Comparison of ENCODE assay signal across 17 cellular contexts in the genomic region with DNA sequence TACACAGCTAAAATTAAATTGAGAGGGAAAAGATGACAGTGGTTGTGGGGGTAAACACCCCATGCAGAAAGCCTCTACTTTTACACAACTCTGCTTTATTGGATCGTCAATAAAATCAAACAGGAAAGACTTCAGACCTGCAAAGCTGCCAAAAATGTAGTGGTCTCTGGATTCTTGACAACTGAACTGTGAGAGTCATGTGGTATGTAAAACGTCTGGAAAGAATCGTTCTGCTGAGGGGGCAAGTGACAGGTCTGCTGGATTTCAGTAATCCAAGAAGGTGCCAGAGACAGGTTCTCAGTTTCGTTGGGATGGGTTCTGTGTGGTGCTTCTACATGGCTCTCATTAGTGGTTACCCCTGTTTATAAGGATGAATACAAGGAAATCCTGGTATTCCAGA.
A peak's percentile ranks its signal among the peaks of the same experiment; 100 is the strongest.
DNase-seq lines count a peak whose midpoint lies in the region; ATAC-seq and TF ChIP-seq lines count a peak whose summit lies in the region.
"Had no signal": no experiment of that assay in that cellular context is flagged by ENCODE, and none has a peak within 500 bp of the region (broad histone marks: within the 10 kb centered on the region; RNA-seq: fewer than 3 reads in every experiment).

No MANE protein-coding gene starts in this region.

- POLR2A ChIA-PET in AG04450 (lab: Yijun Ruan, JAX): interaction anchor here (0.6 kb wide), 1 partner anchor 191 kb away, joined by 14 read pairs; no protein-coding TSS in a partner anchor

- H3K27ac ChIP-seq in AG04450 (ENCODE audit: low read depth, low read length) (no peak overlapping the region), foreskin keratinocyte (no peak overlapping the region)
- H3K27ac ChIP-seq: colonic mucosa had no signal

- TF ChIP-seq CTCF in AG04450 (IDR thresholded peaks at IDR 0.05; ENCODE audit: low read depth, low read length) (no peak), choroid plexus epithelial cell (conservative IDR thresholded peaks at IDR 0.05; ENCODE audit: low read depth, low read length) (no peak), kidney epithelial cell (IDR thresholded peaks at IDR 0.05; ENCODE audit: insufficient read depth, low read length, poor library complexity, severe bottlenecking) (no peak), foreskin keratinocyte (conservative IDR thresholded peaks at IDR 0.05) (no peak)

- no peaks in the 10 kb centered on the region for H3K4me1 ChIP-seq in foreskin keratinocyte
- H3K4me1 ChIP-seq: colonic mucosa had no signal

- H3K27me3 ChIP-seq in AG04450 (ENCODE audit: control insufficient read depth, insufficient read depth, low read length) (no peaks in the 10 kb centered on the region), kidney epithelial cell (ENCODE audit: control insufficient read depth, insufficient read depth, low read length) (no peaks in the 10 kb centered on the region), foreskin keratinocyte (no peaks in the 10 kb centered on the region)
- H3K27me3 ChIP-seq: colonic mucosa had no signal

- ATAC-seq in HG02840 (IDR thresholded peaks at IDR 0.05; ENCODE audit: low FRiP score, unreplicated experiment) (no peak), foreskin keratinocyte (no peak)
- ATAC-seq: activated naive CD4-positive, alpha-beta T cell treated with anti-CD3 and anti-CD28 coated beads, Interleukin-2, amount 50 U/mL, for 72 hours had no signal

- H3K9me3 ChIP-seq in AG04450 (ENCODE audit: control insufficient read depth, insufficient read depth, low read length): no peaks in the 10 kb centered on the region
- H3K9me3 ChIP-seq: colonic mucosa had no signal

- CTCF ChIA-PET in AG04450 (lab: Charles Lee): interaction anchor here (0.6 to 1.8 kb wide), 5 partner anchors 26 to 272 kb away, joined by 3 to 6 read pairs (median 4); no protein-coding TSS in a partner anchor

- H3K4me3 ChIP-seq in AG04450 (ENCODE audit: low read depth, low read length): no peak overlapping the region
- no peak overlapping the region for H3K4me3 ChIP-seq in choroid plexus epithelial cell (ENCODE audit: low read depth, low read length)
- H3K4me3 ChIP-seq in kidney epithelial cell (ENCODE audit: low read depth, low read length): no peak overlapping the region
- H3K4me3 ChIP-seq: colonic mucosa had no signal

- no peaks in the 10 kb centered on the region for H3K36me3 ChIP-seq in kidney epithelial cell (ENCODE audit: control insufficient read depth, insufficient read depth, low read length)
- H3K36me3 ChIP-seq: colonic mucosa had no signal

- DNase-seq in AG04450 (ENCODE audit: low read depth, low spot score) (peak; percentile 70), H4 (ENCODE audit: low spot score) (peak; percentile 19), choroid plexus epithelial cell (ENCODE audit: low read depth) (peak; percentile 95), kidney epithelial cell (ENCODE audit: low read depth) (peak; percentile 35), superior temporal gyrus (ENCODE audit: extremely low spot score) (no peak), foreskin keratinocyte (no peak)
- no peak for DNase-seq in activated effector memory CD4-positive, alpha-beta T cell treated with Interleukin-2 at 50 U/mL for 16 hours
- DNase-seq: activated CD4-positive, CD25-positive, alpha-beta regulatory T cell treated with anti-CD3 and anti-CD28 coated beads, Interleukin-2, amount 50 U/mL, for 72 hours; colonic mucosa; erythroblast; NCI-H2107; nephron progenitor cell; right cardiac atrium; stimulated activated CD8-positive, alpha-beta memory T cell treated with anti-CD3 and anti-CD28 coated beads, Interleukin-4, amount 100 ng/mL, for 48 hours; T-helper 2 cell had no signal

Comparison
In these comparisons a context has a peak if more than half of its experiments do, and no peak if none do; other contexts are left out.
1. DNase-seq: peak in AG04450 (single experiment), H4 (single experiment), choroid plexus epithelial cell (single experiment) and kidney epithelial cell (single experiment); none in activated effector memory CD4-positive, alpha-beta T cell treated with Interleukin-2 at 50 U/mL for 16 hours (single experiment), superior temporal gyrus (single experiment) and foreskin keratinocyte (0 of 2).